Comparison of ENCODE assay signal across 15 cellular contexts in the genomic region with DNA sequence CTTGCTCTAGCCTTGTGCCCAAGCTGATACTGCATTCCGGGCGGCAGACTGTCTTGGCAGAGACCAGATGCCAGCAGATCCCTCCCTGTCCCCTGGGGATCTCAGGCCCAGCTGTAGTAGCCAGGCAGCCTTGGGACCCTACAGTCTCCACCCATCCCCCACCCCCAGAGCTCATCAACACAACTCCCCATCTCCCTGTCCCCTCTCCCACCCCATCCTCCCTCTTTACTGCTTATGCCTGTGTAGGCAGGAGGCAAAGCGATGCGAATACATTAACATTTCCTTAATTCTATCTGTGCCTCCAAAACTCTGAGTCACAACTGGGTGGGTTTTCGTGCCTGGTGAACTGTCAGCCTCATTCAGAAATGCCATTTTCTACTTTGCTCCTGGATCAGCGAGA.
A peak's percentile ranks its signal among the peaks of the same experiment; 100 is the strongest.
DNase-seq lines count a peak whose midpoint lies in the region; ATAC-seq and TF ChIP-seq lines count a peak whose summit lies in the region.
"Had no signal": no experiment of that assay in that cellular context is flagged by ENCODE, and none has a peak within 500 bp of the region (broad histone marks: within the 10 kb centered on the region; RNA-seq: fewer than 3 reads in every experiment).

No MANE protein-coding gene starts in this region.

- DNase-seq in A673 (ENCODE audit: low spot score) (peak; percentile 6), GM23338 (ENCODE audit: low spot score) (peak; percentile 50), WTC11 (ENCODE audit: low spot score) (no peak), mesendoderm (peak; percentile 30), NCI-H1105 treated with DMSO at 0.1 percent for 48 hours (lab: John Stamatoyannopoulos, UW) (no peak), globus pallidus (ENCODE audit: low spot score) (no peak), Kasumi-1 (lab: John Stamatoyannopoulos, UW) (no peak), mesothelial cell of epicardium (ENCODE audit: low spot score in 2 of 2, unreplicated experiment in 2 of 2) (no peak)
- DNase-seq: Caco-2, GM23248, NCI-H1048, NCI-H2107, Right ventricle myocardium superior had no signal

- ATAC-seq in GM23338, result peak; percentile 64
- ATAC-seq in WTC11, result peak; percentile 33; the same call in 1 of the 2 replicates

- H3K27me3 ChIP-seq in A673 (replicated peaks; ENCODE audit: insufficient read depth, low read depth, low read length, poor library complexity), result no peaks in the 10 kb centered on the region
- H3K27me3 ChIP-seq in GM23338 (ENCODE audit: insufficient read depth), result no peaks in the 10 kb centered on the region
- no peaks in the 10 kb centered on the region for H3K27me3 ChIP-seq in mesendoderm (ENCODE audit: insufficient read depth, low read length, poor library complexity)

- no peak overlapping the region for H3K4ac ChIP-seq in mesendoderm (ENCODE audit: low read depth, low read length)

- no peak overlapping the region for H3K27ac Mint-ChIP-seq in GM23338
- H3K27ac Mint-ChIP-seq in WTC11, result no peak overlapping the region
- H3K27ac Mint-ChIP-seq in mesothelial cell of epicardium, result no peak overlapping the region

- H3K4me3 ChIP-seq in A673 (ENCODE audit: low read depth, low read length, poor library complexity, severe bottlenecking) (no peak overlapping the region), GM23338 (no peak overlapping the region), mesendoderm (ENCODE audit: low read length) (no peak overlapping the region)
- H3K4me3 ChIP-seq: A549, GM23248 had no signal

- no peak overlapping the region for H2AFZ ChIP-seq in GM23338
- H2AFZ ChIP-seq: GM23248 had no signal

- H3K4me1 ChIP-seq in A673 (ENCODE audit: insufficient read depth, low read length, poor library complexity, severe bottlenecking), result no peaks in the 10 kb centered on the region
- H3K4me1 ChIP-seq in GM23338 (ENCODE audit: insufficient read depth), result peaks cover 14% of the 10 kb centered on the region
- peaks cover 2% of the 10 kb centered on the region for H3K4me1 ChIP-seq in mesendoderm (ENCODE audit: control insufficient read depth, low read depth, low read length)
- H3K4me1 ChIP-seq: A549, Caco-2 had no signal

- H3K4me1 Mint-ChIP-seq in GM23338, result peaks cover 28% of the 10 kb centered on the region
- H3K4me1 Mint-ChIP-seq in WTC11, result peaks cover 39% of the 10 kb centered on the region
- peaks cover 7% of the 10 kb centered on the region for H3K4me1 Mint-ChIP-seq in mesothelial cell of epicardium

- H4K20me1 ChIP-seq in GM23338 (replicated peaks; ENCODE audit: insufficient read depth), result no peaks in the 10 kb centered on the region

- CTCF ChIA-PET in A673 (lab: Charles Lee), result interaction anchor here (0.7 kb wide), 1 partner anchor 428 kb away, joined by 3 read pairs; no protein-coding TSS in a partner anchor
- CTCF ChIA-PET in WTC11 (lab: Charles Lee), result interaction anchor here (0.7 to 6.9 kb wide), 12 partner anchors 9 to 982 kb away, joined by 3 to 69 read pairs (median 4); no protein-coding TSS in a partner anchor

- no peaks in the 10 kb centered on the region for H3K9me3 Mint-ChIP-seq in GM23338
- no peaks in the 10 kb centered on the region for H3K9me3 Mint-ChIP-seq in WTC11
- H3K9me3 Mint-ChIP-seq in mesothelial cell of epicardium, result no peaks in the 10 kb centered on the region

- H3K36me3 Mint-ChIP-seq in GM23338 (ENCODE audit: low read depth) (no peaks in the 10 kb centered on the region), WTC11 (no peaks in the 10 kb centered on the region), mesothelial cell of epicardium (no peaks in the 10 kb centered on the region)

- H4K8ac ChIP-seq in mesendoderm (ENCODE audit: low read depth, low read length), result no peak overlapping the region

- H3K36me3 ChIP-seq in A673 (ENCODE audit: insufficient read depth, low read length, poor library complexity, severe bottlenecking) (no peaks in the 10 kb centered on the region), GM23338 (ENCODE audit: insufficient read depth) (no peaks in the 10 kb centered on the region), mesendoderm (ENCODE audit: control insufficient read depth, insufficient read depth, low read length) (no peaks in the 10 kb centered on the region)

- no peak overlapping the region for H3K4me3 Mint-ChIP-seq in GM23338
- H3K4me3 Mint-ChIP-seq in WTC11, result no peak overlapping the region
- no peak overlapping the region for H3K4me3 Mint-ChIP-seq in mesothelial cell of epicardium

- H2BK5ac ChIP-seq in mesendoderm (ENCODE audit: low read length), result no peak overlapping the region

- H3K4me2 ChIP-seq in GM23338, result peak overlapping the region; percentile 62; the same call in 1 of the 2 replicates
- no peak overlapping the region for H3K4me2 ChIP-seq in mesendoderm (ENCODE audit: low read length)
- H3K4me2 ChIP-seq: A549 had no signal

- H3K79me1 ChIP-seq in mesendoderm (ENCODE audit: low read length), result no peaks in the 10 kb centered on the region

- intact Hi-C loops in A673 (cut with micrococcal nuclease; ENCODE audit: unreplicated experiment), result no loop called here

- H3K23ac ChIP-seq in mesendoderm (ENCODE audit: low read length), result no peak overlapping the region

- TF ChIP-seq CTCF in A673 (conservative IDR thresholded peaks at IDR 0.05; ENCODE audit: low read depth, low read length) (no peak), GM23338 (conservative IDR thresholded peaks at IDR 0.05; ENCODE audit: low read depth in 2 of 2) (no peak), WTC11 (IDR thresholded peaks at IDR 0.05) (no peak), mesothelial cell of epicardium (IDR thresholded peaks at IDR 0.05; ENCODE audit: unreplicated experiment) (no peak)

- POLR2A ChIA-PET in A673 (lab: Charles Lee; ENCODE audit: low non-redundant PET), result no interaction called here
- POLR2A ChIA-PET in WTC11 (lab: Charles Lee), result no interaction called here

- H3F3A ChIP-seq in GM23338 (replicated peaks; ENCODE audit: low read depth), result no peaks in the 10 kb centered on the region

- BruUV-seq in A673 (replicated peaks; lab: Mats Ljungman, UMichigan), result no TSS peak

- no peak overlapping the region for H3K18ac ChIP-seq in mesendoderm (ENCODE audit: low read length)

- no peak overlapping the region for H4K5ac ChIP-seq in mesendoderm (ENCODE audit: low read length)

- peaks cover 4% of the 10 kb centered on the region for H3K27me3 Mint-ChIP-seq in GM23338 (ENCODE audit: insufficient read depth, low read depth, poor library complexity)
- H3K27me3 Mint-ChIP-seq in WTC11 (ENCODE audit: low read depth), result no peaks in the 10 kb centered on the region
- peaks cover 6% of the 10 kb centered on the region for H3K27me3 Mint-ChIP-seq in mesothelial cell of epicardium (ENCODE audit: low read depth)

- no peaks in the 10 kb centered on the region for H3K9me2 ChIP-seq in GM23338 (ENCODE audit: insufficient read depth)

- H2BK15ac ChIP-seq in mesendoderm (replicated peaks; ENCODE audit: low read depth), result no peak overlapping the region

- no CpG with 5 or more reads among the region's 6 CpGs for WGBS in mesendoderm (ENCODE audit: extremely low coverage, insufficient coverage, low lambda C conversion rate)

- H3K27ac ChIP-seq in A673 (ENCODE audit: low read depth, low read length, poor library complexity, severe bottlenecking) (no peak overlapping the region), GM23338 (ENCODE audit: low read depth) (no peak overlapping the region), mesendoderm (ENCODE audit: low read depth, low read length) (no peak overlapping the region)
- H3K27ac ChIP-seq: A549, GM23248, HL-60 had no signal

- no peak overlapping the region for H2BK120ac ChIP-seq in mesendoderm (ENCODE audit: low read depth, low read length)

- H3K79me2 ChIP-seq in GM23338 (replicated peaks; ENCODE audit: insufficient read depth), result no peaks in the 10 kb centered on the region
- no peaks in the 10 kb centered on the region for H3K79me2 ChIP-seq in mesendoderm (ENCODE audit: control insufficient read depth, insufficient read depth, low read length)

- H3K56ac ChIP-seq in mesendoderm (ENCODE audit: low read length), result no peak overlapping the region

- no peak overlapping the region for H2AK5ac ChIP-seq in mesendoderm (ENCODE audit: low read length)

- no peaks in the 10 kb centered on the region for H3K9me3 ChIP-seq in A673 (ENCODE audit: low read depth, low read length, poor library complexity, severe bottlenecking)
- H3K9me3 ChIP-seq: A549, Caco-2 had no signal

- H3K9ac ChIP-seq in mesendoderm (ENCODE audit: low read length), result no peak overlapping the region
- H3K9ac ChIP-seq: GM23248 had no signal

TF ChIP-seq in GM23338, 12 proteins besides CTCF, POLR2A, EP300 and RAD21 (continues in another document):
- TF ChIP-seq STAT1 (IDR thresholded peaks at IDR 0.05; ENCODE audit: unreplicated experiment) (no peak), EZH2phosphoT487 (IDR thresholded peaks at IDR 0.05; ENCODE audit: unreplicated experiment) (no peak), ZNF331 (CRISPR knock-in tag; IDR thresholded peaks at IDR 0.05; ENCODE audit: low read depth) (no peak), POLR2AphosphoS5 (IDR thresholded peaks at IDR 0.05; ENCODE audit: low read depth) (no peak), ZNF114 (CRISPR knock-in tag; IDR thresholded peaks at IDR 0.05) (no peak), CREB1 (CRISPR knock-in tag; IDR thresholded peaks at IDR 0.05; ENCODE audit: low read depth) (no peak), JUNB (IDR thresholded peaks at IDR 0.05; ENCODE audit: unreplicated experiment) (no peak)

TF ChIP-seq in WTC11, 78 proteins besides CTCF, POLR2A, EP300 and RAD21 (continues in another document):
- TF ChIP-seq ELF4 (CRISPR knock-in tag; IDR thresholded peaks at IDR 0.05; ENCODE audit: low read depth), result no peak
- no peak for TF ChIP-seq ZNF396 (CRISPR knock-in tag; IDR thresholded peaks at IDR 0.05; ENCODE audit: borderline replicate concordance)
- no peak for TF ChIP-seq ZBTB21 (CRISPR knock-in tag; IDR thresholded peaks at IDR 0.05; ENCODE audit: borderline replicate concordance)
- TF ChIP-seq, protein P1, sequence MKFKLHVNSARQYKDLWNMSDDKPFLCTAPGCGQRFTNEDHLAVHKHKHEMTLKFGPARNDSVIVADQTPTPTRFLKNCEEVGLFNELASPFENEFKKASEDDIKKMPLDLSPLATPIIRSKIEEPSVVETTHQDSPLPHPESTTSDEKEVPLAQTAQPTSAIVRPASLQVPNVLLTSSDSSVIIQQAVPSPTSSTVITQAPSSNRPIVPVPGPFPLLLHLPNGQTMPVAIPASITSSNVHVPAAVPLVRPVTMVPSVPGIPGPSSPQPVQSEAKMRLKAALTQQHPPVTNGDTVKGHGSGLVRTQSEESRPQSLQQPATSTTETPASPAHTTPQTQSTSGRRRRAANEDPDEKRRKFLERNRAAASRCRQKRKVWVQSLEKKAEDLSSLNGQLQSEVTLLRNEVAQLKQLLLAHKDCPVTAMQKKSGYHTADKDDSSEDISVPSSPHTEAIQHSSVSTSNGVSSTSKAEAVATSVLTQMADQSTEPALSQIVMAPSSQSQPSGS (CRISPR knock-in tag; IDR thresholded peaks at IDR 0.05; ENCODE audit: borderline replicate concordance, low read depth), result no peak
- TF ChIP-seq FOXK1 (CRISPR knock-in tag; IDR thresholded peaks at IDR 0.05), result no peak
- no peak for TF ChIP-seq ZNF416 (CRISPR knock-in tag; IDR thresholded peaks at IDR 0.05)
- TF ChIP-seq ZNF232 (CRISPR knock-in tag; IDR thresholded peaks at IDR 0.05), result no peak
- TF ChIP-seq CBFB (CRISPR knock-in tag; IDR thresholded peaks at IDR 0.05; ENCODE audit: low read depth), result no peak

Comparison
In these comparisons a context has a peak if more than half of its experiments do, and no peak if none do; other contexts are left out.
1. DNase-seq: peak in A673 (single experiment), GM23338 (single experiment) and mesendoderm (single experiment); none in WTC11 (single experiment), NCI-H1105 treated with DMSO at 0.1 percent for 48 hours (single experiment), globus pallidus (single experiment), Kasumi-1 (0 of 2) and mesothelial cell of epicardium (0 of 2).